16 cellular contexts compared by ENCODE assay signal in genomic region chr11:99275521-99275920, GRCh38.
"Had no signal": no experiment of that assay in that cellular context is flagged by ENCODE, and none has a peak within 500 bp of the region (broad histone marks: within the 10 kb centered on the region; RNA-seq: fewer than 3 reads in every experiment).

No MANE protein-coding gene starts in this region.

- H3K4me3 ChIP-seq: body of pancreas, cardiac muscle cell, left ventricle myocardium inferior, tibial artery had no signal

- H3K27ac ChIP-seq: body of pancreas, cardiac muscle cell, epithelial cell of prostate, left ventricle myocardium inferior, tibial artery had no signal

- H3K4me1 ChIP-seq: body of pancreas, left ventricle myocardium inferior, tibial artery had no signal

- H3K36me3 ChIP-seq: cardiac muscle cell, left ventricle myocardium inferior, tibial artery had no signal

- H3K27me3 ChIP-seq: cardiac muscle cell, tibial artery had no signal

- DNase-seq: activated CD4-positive, alpha-beta T cell treated with anti-CD3 and anti-CD28 coated beads for 1 hour; activated CD4-positive, alpha-beta T cell treated with anti-CD3 and anti-CD28 coated beads, Interleukin-2, amount 50 U/mL, for 1 hour; activated CD8-positive, alpha-beta T cell treated with anti-CD3 and anti-CD28 coated beads, Interleukin-2, amount 10 ng/mL, durations not matched to agents 7 days and 5 days; activated gamma-delta T cell treated with Interleukin-2 at 50 U/mL for 16 hours; activated T-cell treated with anti-CD3 and anti-CD28 coated beads, Interleukin-2, amount 50 U/mL, for 1 hour; anterior cingulate cortex; body of pancreas; left ventricle myocardium inferior; naive thymus-derived CD8-positive, alpha-beta T cell; right cardiac atrium; stimulated activated CD4-positive, alpha-beta T cell treated with anti-CD3 and anti-CD28 coated beads, Interleukin-1b, Interleukin-23, amount 100 ng/mL, for 48 hours; stimulated activated naive CD8-positive, alpha-beta T cell treated with anti-CD3 and anti-CD28 coated beads, Interleukin-15, amount 100 ng/mL, for 72 hours; tibial artery had no signal

- ATAC-seq: activated CD8-positive, alpha-beta T cell treated with anti-CD3 and anti-CD28 coated beads, Interleukin-2, amount 10 ng/mL, durations not matched to agents 7 days and 5 days; body of pancreas; naive thymus-derived CD8-positive, alpha-beta T cell; right cardiac atrium; stimulated activated effector memory CD8-positive, alpha-beta T cell treated with anti-CD3 and anti-CD28 coated beads, Interleukin-12 subunit alpha, Interleukin-12 subunit beta, amount 100 ng/mL, for 72 hours; stimulated activated naive CD8-positive, alpha-beta T cell treated with anti-CD3 and anti-CD28 coated beads, Interleukin-15, amount 100 ng/mL, for 72 hours had no signal

- H3K9me3 ChIP-seq: body of pancreas, left ventricle myocardium inferior, tibial artery had no signal
